In the genomic region with DNA sequence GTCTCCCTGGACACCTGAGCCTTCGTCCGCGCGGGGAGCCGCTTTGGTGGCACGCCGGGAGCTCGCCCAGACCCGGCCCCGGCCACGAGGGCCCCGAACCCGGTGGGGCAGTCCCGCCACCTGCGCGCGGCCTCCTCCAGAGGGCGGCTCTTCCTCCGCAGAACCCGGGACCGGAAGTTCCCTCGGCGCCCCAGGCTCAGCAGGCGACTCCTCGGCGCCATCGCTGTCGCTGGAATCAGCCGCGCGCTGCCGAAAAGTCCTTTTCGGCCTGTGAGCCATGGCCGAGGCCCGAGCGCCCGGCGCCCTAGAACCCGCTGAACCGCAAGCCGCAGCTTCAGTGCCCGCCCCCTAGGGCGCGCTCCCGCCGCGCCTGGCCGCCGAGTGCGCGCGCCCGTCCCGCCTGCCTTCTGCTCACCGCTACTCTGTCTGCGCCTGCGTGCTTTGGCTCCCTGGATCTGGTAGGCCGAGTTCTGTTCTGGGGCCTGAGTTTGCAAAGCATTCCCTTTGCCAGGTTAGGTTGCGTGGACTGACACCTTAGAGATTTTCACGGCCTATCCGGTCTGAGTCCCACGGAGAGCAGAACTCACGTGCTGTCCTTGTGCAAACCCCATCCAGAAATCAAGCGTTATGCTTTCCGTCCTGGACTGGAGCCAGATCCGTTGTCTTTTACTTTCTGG, we compare ENCODE assay signal across 8 cellular contexts. TPM values are rescaled to one million over a fixed set of nuclear protein-coding genes. Genes with fewer than 3 reads are reported as not detected.
A peak's percentile ranks its signal among the peaks of the same experiment; 100 is the strongest.
DNase-seq lines count a peak whose midpoint lies in the region; ATAC-seq and TF ChIP-seq lines count a peak whose summit lies in the region.

A gene (minus strand): TSS at position 339 of the 677 bp plus-strand sequence. CDS start 60 bp downstream, at position 279.

- H3K4me3 ChIP-seq in GM08714 (ENCODE audit: low read length) (peak within 1 kb of the TSS; percentile 91), HFF-Myc (replicated peaks; ENCODE audit: low read depth, low read length) (peak within 1 kb of the TSS; percentile 59), SK-N-MC (peak within 1 kb of the TSS; percentile 96), osteoblast (ENCODE audit: insufficient read depth, low read length) (peak within 1 kb of the TSS; percentile 83), thoracic aorta (peak within 1 kb of the TSS; percentile 87)

- TF ChIP-seq CTCF in HFF-Myc (IDR thresholded peaks at IDR 0.05; ENCODE audit: low read depth, low read length, missing control alignments) (no peak), osteoblast (IDR thresholded peaks at IDR 0.05; ENCODE audit: extremely low read depth, low read depth, low read length) (no peak), thoracic aorta (IDR thresholded peaks at IDR 0.05) (peak; percentile 31)

- H3K9me3 ChIP-seq in SK-N-MC (ENCODE audit: low read depth, low read length) (no peaks in the 10 kb centered on the region), osteoblast (ENCODE audit: low read depth, low read length) (no peaks in the 10 kb centered on the region), thoracic aorta (no peaks in the 10 kb centered on the region)

- H3K27me3 ChIP-seq in osteoblast (ENCODE audit: insufficient read depth, low read length): no peaks in the 10 kb centered on the region
- no peaks in the 10 kb centered on the region for H3K27me3 ChIP-seq in thoracic aorta (replicated peaks; ENCODE audit: insufficient read depth)

- H3K4me1 ChIP-seq in osteoblast (ENCODE audit: insufficient read depth, low read length) (peaks cover 27% of the 10 kb centered on the region), thoracic aorta (ENCODE audit: control insufficient read depth in 1 of 2, low read depth in 2 of 2) (peaks cover 6 to 17% of the 10 kb centered on the region in 2 donors)

- peak within 1 kb of the TSS; percentile 97 for H3K9ac ChIP-seq in SK-N-MC (ENCODE audit: insufficient read length)

- DNase-seq in HFF-Myc (ENCODE audit: extremely low read depth, low read depth) (peak; percentile 49), MV-4-11 (lab: John Stamatoyannopoulos, UW) (peak; percentile 85), SK-N-MC (ENCODE audit: low read depth, low spot score) (peak; percentile 68), glomerular endothelial cell (ENCODE audit: extremely low read depth, low read depth, low spot score) (no peak), osteoblast (ENCODE audit: insufficient read length, low spot score, missing footprints) (peak; percentile 98), thoracic aorta (ENCODE audit: low spot score) (peak; percentile 71)
- peak; percentile 86 for DNase-seq in activated naive CD4-positive, alpha-beta T cell treated with anti-CD3 and anti-CD28 coated beads, Interleukin-2, amount 50 U/mL, for 16 hours

- no peaks in the 10 kb centered on the region for H4K20me1 ChIP-seq in osteoblast (ENCODE audit: insufficient read depth, low read length)

- H3K4me2 ChIP-seq in osteoblast (ENCODE audit: insufficient read depth, low read length): peak within 1 kb of the TSS; percentile 79

- peak within 1 kb of the TSS; percentile 91 for H3K27ac ChIP-seq in SK-N-MC
- H3K27ac ChIP-seq in osteoblast (ENCODE audit: low read depth, low read length): peak within 1 kb of the TSS; percentile 75
- H3K27ac ChIP-seq in thoracic aorta: peak within 1 kb of the TSS; percentile 79 to 84

- peak; percentile 93 for ATAC-seq in thoracic aorta (ENCODE audit: insufficient number of reproducible peaks, low FRiP score, low read depth)

- H3K36me3 ChIP-seq in SK-N-MC (ENCODE audit: insufficient read depth, low read length) (peaks cover 23% of the 10 kb centered on the region), osteoblast (ENCODE audit: insufficient read depth, low read length) (peaks cover 4% of the 10 kb centered on the region), thoracic aorta (no peaks in the 10 kb centered on the region)

- peak within 1 kb of the TSS; percentile 99 for H2AFZ ChIP-seq in osteoblast (ENCODE audit: low read length)

- peaks cover 17% of the 10 kb centered on the region for H3K79me2 ChIP-seq in osteoblast (ENCODE audit: insufficient read depth, low read length)

RNA-seq across cellular contexts. Expression of the gene that starts here (rescaled TPM):
- total RNA-seq in glomerular endothelial cell: 20.0 and 20.4 TPM in 2 replicates
- 19.5 and 22.1 TPM in 2 replicates for total RNA-seq in osteoblast
- total RNA-seq in thoracic aorta: 10 to 100 TPM; 21.5 to 29.2 TPM
